In genomic region chr5:59198832-59199231, GRCh38 we compare ENCODE assay signal across 1 cellular context.
TF ChIP-seq lines count a peak whose summit lies in the region.

No MANE protein-coding gene starts in this region.

TF ChIP-seq in SK-N-SH, 30 proteins besides CTCF, POLR2A, EP300 and RAD21 (continued from another document):
- TF ChIP-seq PBX3 (IDR thresholded peaks at IDR 0.05) (no peak), USF1 (IDR thresholded peaks at IDR 0.05; ENCODE audit: borderline replicate concordance, low read depth) (no peak), REST (IDR thresholded peaks at IDR 0.05; ENCODE audit: low read depth, low read length) (no peak)
